In genomic region chr3:19506171-19506570, GRCh38 we compare ENCODE assay signal across 24 cellular contexts.
"Had no signal": no experiment of that assay in that cellular context is flagged by ENCODE, and none has a peak within 500 bp of the region (broad histone marks: within the 10 kb centered on the region; RNA-seq: fewer than 3 reads in every experiment).

No MANE protein-coding gene starts in this region.

- ATAC-seq: activated naive CD4-positive, alpha-beta T cell treated with anti-CD3 and anti-CD28 coated beads, Interleukin-2, amount 50 U/mL, for 72 hours; activated T-helper 17 cell treated with anti-CD3 and anti-CD28 coated beads, Interleukin-2, amount 50 U/mL, for 72 hours; heart right ventricle; naive thymus-derived CD4-positive, alpha-beta T cell; WTC11 had no signal

- H3K27ac Mint-ChIP-seq: activated naive CD4-positive, alpha-beta T cell treated with anti-CD3 and anti-CD28 coated beads, Interleukin-2, amount 50 U/mL, for 72 hours; activated T-cell treated with anti-CD3 and anti-CD28 coated beads, Interleukin-2, amount 50 U/mL, for 24 hours; activated T-helper 17 cell treated with anti-CD3 and anti-CD28 coated beads, Interleukin-2, amount 50 U/mL, for 72 hours; brain; dendritic cell treated with granulocyte-macrophage colony-stimulating factor and Interleukin-4, amounts not matched to agents 40 ng/mL and 50 ng/mL, for 4 days; naive thymus-derived CD4-positive, alpha-beta T cell; stimulated activated effector memory CD8-positive, alpha-beta T cell treated with anti-CD3 and anti-CD28 coated beads, Interleukin-12 subunit alpha, Interleukin-12 subunit beta, amount 100 ng/mL, for 72 hours; WTC11 had no signal

- H3K9me3 Mint-ChIP-seq: activated naive CD4-positive, alpha-beta T cell treated with anti-CD3 and anti-CD28 coated beads, Interleukin-2, amount 50 U/mL, for 72 hours; activated T-cell treated with anti-CD3 and anti-CD28 coated beads, Interleukin-2, amount 50 U/mL, for 24 hours; activated T-helper 17 cell treated with anti-CD3 and anti-CD28 coated beads, Interleukin-2, amount 50 U/mL, for 72 hours; neural crest cell; stimulated activated effector memory CD8-positive, alpha-beta T cell treated with anti-CD3 and anti-CD28 coated beads, Interleukin-12 subunit alpha, Interleukin-12 subunit beta, amount 100 ng/mL, for 72 hours; WTC11 had no signal

- H3K4me1 ChIP-seq: heart right ventricle, lower lobe of right lung, right lobe of liver, upper lobe of left lung had no signal

- H3K4me3 ChIP-seq: heart right ventricle, lower lobe of right lung, right lobe of liver, skin epidermis, thoracic aorta, upper lobe of left lung had no signal

- H3K27ac ChIP-seq: heart right ventricle, lower lobe of right lung, right lobe of liver, skin epidermis, thoracic aorta, upper lobe of left lung had no signal

- H3K4me1 Mint-ChIP-seq: activated T-helper 17 cell treated with anti-CD3 and anti-CD28 coated beads, Interleukin-2, amount 50 U/mL, for 72 hours; brain; naive thymus-derived CD4-positive, alpha-beta T cell; neural crest cell; stimulated activated effector memory CD8-positive, alpha-beta T cell treated with anti-CD3 and anti-CD28 coated beads, Interleukin-12 subunit alpha, Interleukin-12 subunit beta, amount 100 ng/mL, for 72 hours; WTC11 had no signal

- H3K9me3 ChIP-seq: heart right ventricle, lower lobe of right lung, right lobe of liver, thoracic aorta, upper lobe of left lung had no signal

- DNase-seq: activated CD8-positive, alpha-beta memory T cell treated with anti-CD3 and anti-CD28 coated beads for 24 hours; activated CD8-positive, alpha-beta memory T cell treated with anti-CD3 and anti-CD28 coated beads, Interleukin-2, amount 50 U/mL, for 4 hours; activated T-cell treated with anti-CD3 and anti-CD28 coated beads, Interleukin-2, amount 50 U/mL, for 24 hours; aorta; effector CD8-positive, alpha-beta T cell; erythroblast; foreskin fibroblast; heart right ventricle; lower lobe of right lung; naive thymus-derived CD4-positive, alpha-beta T cell; occipital lobe; right lobe of liver; stimulated activated CD4-positive, alpha-beta T cell treated with anti-CD3 and anti-CD28 coated beads, Interleukin-2, amount 100 ng/mL, for 24 hours; T1000; upper lobe of left lung had no signal

- H3K27me3 Mint-ChIP-seq: activated T-cell treated with anti-CD3 and anti-CD28 coated beads, Interleukin-2, amount 50 U/mL, for 24 hours; activated T-helper 17 cell treated with anti-CD3 and anti-CD28 coated beads, Interleukin-2, amount 50 U/mL, for 72 hours; brain; dendritic cell treated with granulocyte-macrophage colony-stimulating factor and Interleukin-4, amounts not matched to agents 40 ng/mL and 50 ng/mL, for 4 days had no signal

- H3K36me3 ChIP-seq: heart right ventricle, lower lobe of right lung, right lobe of liver, thoracic aorta, upper lobe of left lung had no signal

- H3K27me3 ChIP-seq: heart right ventricle, right lobe of liver, upper lobe of left lung had no signal

- H3K4me3 Mint-ChIP-seq: activated T-cell treated with anti-CD3 and anti-CD28 coated beads, Interleukin-2, amount 50 U/mL, for 24 hours; activated T-helper 17 cell treated with anti-CD3 and anti-CD28 coated beads, Interleukin-2, amount 50 U/mL, for 72 hours; brain; dendritic cell treated with granulocyte-macrophage colony-stimulating factor and Interleukin-4, amounts not matched to agents 40 ng/mL and 50 ng/mL, for 4 days; naive thymus-derived CD4-positive, alpha-beta T cell; neural crest cell; stimulated activated effector memory CD8-positive, alpha-beta T cell treated with anti-CD3 and anti-CD28 coated beads, Interleukin-12 subunit alpha, Interleukin-12 subunit beta, amount 100 ng/mL, for 72 hours; WTC11 had no signal
